28 cellular contexts compared by ENCODE assay signal in genomic region chr17:35877345-35878029, GRCh38. TPM values are rescaled to one million over a fixed set of nuclear protein-coding genes. Genes with fewer than 3 reads are reported as not detected.
DNase-seq lines count a peak whose midpoint lies in the region; ATAC-seq, FAIRE-seq and TF ChIP-seq lines count a peak whose summit lies in the region.
"Had no signal": no experiment of that assay in that cellular context is flagged by ENCODE, and none has a peak within 500 bp of the region (broad histone marks: within the 10 kb centered on the region; RNA-seq: fewer than 3 reads in every experiment).

No MANE protein-coding gene starts in this region.

- H3K9ac ChIP-seq in K562 (ENCODE audit: insufficient read depth in 1 of 2, low read depth in 2 of 2, low read length in 2 of 2), result no peak overlapping the region

- peak overlapping the region; percentile 27 for H3K4me3 Mint-ChIP-seq in stimulated activated naive CD8-positive, alpha-beta T cell treated with anti-CD3 and anti-CD28 coated beads, Interleukin-15, Interleukin-2, amounts not matched to agents 100 ng/mL and 50 ng/mL, for 24 hours
- peak overlapping the region; percentile 59 to 87 (median 85) for H3K4me3 Mint-ChIP-seq in T-cell
- H3K4me3 Mint-ChIP-seq: nephron progenitor cell had no signal

- in situ Hi-C loops in K562 (cut with MboI), result no loop called here

- no peak for ATAC-seq in stimulated activated naive CD8-positive, alpha-beta T cell treated with anti-CD3 and anti-CD28 coated beads, Interleukin-15, Interleukin-2, amounts not matched to agents 100 U/mL and 50 U/mL, for 24 hours
- ATAC-seq in T-cell (replicated peaks in 1 of 4) (no peak), K562 (no peak), HG03139 (IDR thresholded peaks at IDR 0.05; ENCODE audit: unreplicated experiment) (no peak), GM21717 (IDR thresholded peaks at IDR 0.05; ENCODE audit: unreplicated experiment) (no peak)
- ATAC-seq: activated CD4-positive, CD25-positive, alpha-beta regulatory T cell treated with anti-CD3 and anti-CD28 coated beads, Interleukin-2, amount 50 U/mL, for 24 hours; activated naive CD4-positive, alpha-beta T cell treated with anti-CD3 and anti-CD28 coated beads, Interleukin-2, amount 50 U/mL, for 72 hours; gastroesophageal sphincter; HCT116; mucosa of descending colon had no signal

- H3K27me3 ChIP-seq in K562 (ENCODE audit: control insufficient read depth in 2 of 2, insufficient read depth in 2 of 2, low read length in 2 of 2), result no peaks in the 10 kb centered on the region
- H3K27me3 ChIP-seq: ascending aorta, gastroesophageal sphincter, transverse colon had no signal

- H3K4me2 ChIP-seq in K562 (ENCODE audit: insufficient read depth, low read length), result no peak overlapping the region

- no peaks in the 10 kb centered on the region for H3K79me2 ChIP-seq in K562 (ENCODE audit: control insufficient read depth, insufficient read depth, low read length)

- H3K9me3 Mint-ChIP-seq in stimulated activated naive CD8-positive, alpha-beta T cell treated with anti-CD3 and anti-CD28 coated beads, Interleukin-15, Interleukin-2, amounts not matched to agents 100 ng/mL and 50 ng/mL, for 24 hours, result no peaks in the 10 kb centered on the region
- no peaks in the 10 kb centered on the region for H3K9me3 Mint-ChIP-seq in T-cell
- H3K9me3 Mint-ChIP-seq: activated naive CD4-positive, alpha-beta T cell treated with anti-CD3 and anti-CD28 coated beads, Interleukin-2, amount 50 U/mL, for 72 hours; nephron progenitor cell had no signal

- FAIRE-seq in K562 (lab: Jason Lieb, UNC), result no peak
- FAIRE-seq: colon, G401.6 had no signal

- H3K27ac Mint-ChIP-seq in stimulated activated naive CD8-positive, alpha-beta T cell treated with anti-CD3 and anti-CD28 coated beads, Interleukin-15, Interleukin-2, amounts not matched to agents 100 ng/mL and 50 ng/mL, for 24 hours, result peak overlapping the region; percentile 46
- H3K27ac Mint-ChIP-seq in T-cell, result peak overlapping the region; percentile 53 to 68
- H3K27ac Mint-ChIP-seq: nephron progenitor cell had no signal

- TF ChIP-seq RAD21 in K562 (CRISPR knock-in tag; conservative IDR thresholded peaks at IDR 0.05 in 1 of 2, IDR thresholded peaks at IDR 0.05 in 1 of 2), result no peak

- POLR2A ChIA-PET in T-cell (lab: Charles Lee) (interaction anchor here in 1 of 2 donors (0.6 kb wide), 1 partner anchor 1502 kb away, joined by 3 read pairs; no protein-coding TSS in a partner anchor), K562 (lab: Yijun Ruan, JAX) (interaction anchor here (0.6 to 2.2 kb wide), 4 partner anchors 11 to 128 kb away, joined by 3 to 7 read pairs (median 3); no protein-coding TSS in a partner anchor)

- no peaks in the 10 kb centered on the region for H3K27me3 Mint-ChIP-seq in stimulated activated naive CD8-positive, alpha-beta T cell treated with anti-CD3 and anti-CD28 coated beads, Interleukin-15, Interleukin-2, amounts not matched to agents 100 ng/mL and 50 ng/mL, for 24 hours
- H3K27me3 Mint-ChIP-seq in T-cell, result no peaks in the 10 kb centered on the region

- H3K36me3 ChIP-seq in K562 (ENCODE audit: control insufficient read depth, insufficient read depth, low read length), result no peaks in the 10 kb centered on the region
- H3K36me3 ChIP-seq: ascending aorta, gastroesophageal sphincter, transverse colon had no signal

- no peak for TF ChIP-seq CTCF in K562 (IDR thresholded peaks at IDR 0.05 in 2 of 3, conservative IDR thresholded peaks at IDR 0.05 in 1 of 3; ENCODE audit: insufficient read depth in 2 of 3, low read depth in 1 of 3, low read length in 3 of 3)

- no peaks in the 10 kb centered on the region for H4K20me1 ChIP-seq in K562 (replicated peaks; ENCODE audit: control insufficient read depth, insufficient read depth, low read length)

- no peak for DNase-seq in stimulated activated naive CD8-positive, alpha-beta T cell treated with anti-CD3 and anti-CD28 coated beads, Interleukin-15, Interleukin-2, amounts not matched to agents 100 U/mL and 50 U/mL, for 24 hours
- DNase-seq in T-cell (no peak), K562 (ENCODE audit: extremely low read depth in 1 of 4, low spot score in 3 of 4) (no peak), midbrain (lab: John Stamatoyannopoulos, UW) (no peak)
- DNase-seq: C1 segment of cervical spinal cord; Calu3; DMS79; IMR-90; mucosa of descending colon; NCI-H510A; nephron progenitor cell; stimulated activated CD4-positive, alpha-beta T cell treated with anti-CD3 and anti-CD28 coated beads, Interleukin-4, amount 100 ng/mL, for 1 hour; transverse colon had no signal

- no peak for TF ChIP-seq POLR2A in K562 (conservative IDR thresholded peaks at IDR 0.05)

- CTCF ChIA-PET in T-cell (lab: Charles Lee), result interaction anchor here in 1 of 2 donors (0.7 kb wide), 1 partner anchor 195 kb away, joined by 5 read pairs; no protein-coding TSS in a partner anchor
- CTCF ChIA-PET in K562 (lab: Yijun Ruan, JAX; ENCODE audit: low intra/inter-chr PET ratio), result no interaction called here

- peaks cover 65% of the 10 kb centered on the region for H3K4me1 Mint-ChIP-seq in stimulated activated naive CD8-positive, alpha-beta T cell treated with anti-CD3 and anti-CD28 coated beads, Interleukin-15, Interleukin-2, amounts not matched to agents 100 ng/mL and 50 ng/mL, for 24 hours (ENCODE audit: low read depth)
- H3K4me1 Mint-ChIP-seq in T-cell, result peaks cover 37 to 54% (median 45%) of the 10 kb centered on the region in 3 donors

- BruUV-seq in K562 (replicated peaks; lab: Mats Ljungman, UMichigan), result no TSS peak

- no peaks in the 10 kb centered on the region for H3K9me3 ChIP-seq in K562 (replicated peaks; ENCODE audit: control insufficient read depth, insufficient read depth, low read depth, low read length)
- H3K9me3 ChIP-seq: ascending aorta, gastroesophageal sphincter, mucosa of descending colon, transverse colon had no signal

- peaks cover 4 to 17% of the 10 kb centered on the region in 2 experiments; a peak in 4 of 5 replicates for H3K4me1 ChIP-seq in K562 (replicated peaks in 1 of 2; ENCODE audit: control insufficient read depth in 2 of 2, insufficient read depth in 2 of 2, low read length in 2 of 2)
- H3K4me1 ChIP-seq: ascending aorta, gastroesophageal sphincter, transverse colon had no signal

- no peak overlapping the region for H3K27ac ChIP-seq in K562 (ENCODE audit: extremely low read depth, low read depth, low read length)
- H3K27ac ChIP-seq: ascending aorta, gastroesophageal sphincter, RWPE1, transverse colon had no signal

- no peaks in the 10 kb centered on the region for H3K9me1 ChIP-seq in K562 (ENCODE audit: control insufficient read depth, insufficient read depth, low read length)

- TF ChIP-seq EP300 in K562 (IDR thresholded peaks at IDR 0.05; ENCODE audit: low read length), result no peak

- peaks cover 6% of the 10 kb centered on the region for H3K36me3 Mint-ChIP-seq in stimulated activated naive CD8-positive, alpha-beta T cell treated with anti-CD3 and anti-CD28 coated beads, Interleukin-15, Interleukin-2, amounts not matched to agents 100 ng/mL and 50 ng/mL, for 24 hours (ENCODE audit: low read depth)
- H3K36me3 Mint-ChIP-seq in T-cell, result peaks cover 11% of the 10 kb centered on the region
- H3K36me3 Mint-ChIP-seq: activated naive CD4-positive, alpha-beta T cell treated with anti-CD3 and anti-CD28 coated beads, Interleukin-2, amount 50 U/mL, for 72 hours had no signal

- intact Hi-C loops in K562 (cut with micrococcal nuclease), result no loop called here

- H3K4me3 ChIP-seq in K562, result no peak overlapping the region
- H3K4me3 ChIP-seq: ascending aorta, gastroesophageal sphincter, mucosa of descending colon, transverse colon had no signal

- H2AFZ ChIP-seq in K562 (ENCODE audit: low read depth, low read length), result no peak overlapping the region

RNA-seq across cellular contexts. Expression of gene CCL5, which starts 2.7 kb away (rescaled TPM):
- 100 to 1,000 TPM; 124 to 557 (median 298) TPM for total RNA-seq in T-cell
- 0.37 TPM in 1 of 2 replicates, not detected in the other for total RNA-seq in K562 (2011; cell fraction: chromatin; rRNA removed; ENCODE audit: low replicate concordance)
- not detected in 2 replicates for total RNA-seq in K562 (2011; cell fraction: nucleolus; rRNA removed)
- 0.29 TPM in 1 of 2 replicates, not detected in the other for total RNA-seq in K562 (2011; cell fraction: nucleoplasm; rRNA removed)
- 0.08 and 0.18 TPM in 2 replicates for total RNA-seq in K562 (2014; rRNA removed)
- 0.16 TPM in 1 of 2 replicates, not detected in the other for total RNA-seq in K562 (2014; rRNA removed; fragmentation: Illumina TruSeq; extraction: Trizol)
- total RNA-seq in K562 (2015; rRNA removed; fragmentation: Illumina TruSeq; extraction: Trizol), result 0.18 and 0.23 TPM in 2 replicates
- total RNA-seq in K562 (2021), result 0.56 and 0.58 TPM in 2 replicates
- 0.08 and 0.53 TPM in 2 replicates for polyA plus RNA-seq in K562 (2011; rRNA removed)
- 0.72 TPM in 1 of 2 replicates, not detected in the other for polyA plus RNA-seq in K562 (2011; cell fraction: cytosol; rRNA removed)
- not detected in 2 replicates for polyA plus RNA-seq in K562 (2011; cell fraction: nucleus; rRNA removed)
- polyA plus RNA-seq in K562 (2012), result 0.30 and 0.65 TPM in 2 replicates
- polyA plus RNA-seq in K562 (2014; fragmentation: Illumina TruSeq; extraction: Trizol), result 0.43 TPM in 2 replicates
- under 1 TPM; 0.46 to 0.59 TPM for polyA plus RNA-seq in K562 (2014; fragmentation: Nextera tagmentation; extraction: Ambion mirVana)
- 0.30 and 0.49 TPM in 2 replicates for polyA plus RNA-seq in K562 (2014; rRNA removed)
- not detected in 2 replicates for polyA minus RNA-seq in K562 (2011; rRNA and poly(A)+ RNA removed)
- 0.86 TPM in 1 of 2 replicates, not detected in the other for polyA minus RNA-seq in K562 (2011; cell fraction: cytosol; rRNA and poly(A)+ RNA removed)
- not detected in 2 replicates for polyA minus RNA-seq in K562 (2011; cell fraction: nucleus; rRNA and poly(A)+ RNA removed)
- total RNA-seq: IMR-90, osteocyte had no signal
- polyA plus RNA-seq: IMR-90 had no signal

RNA-seq across cellular contexts. Expression of gene HEATR9, which starts 8.8 kb away (rescaled TPM):
- total RNA-seq in T-cell, result 1 to 10 TPM in 4 of 5 donors, under 1 TPM in 1; 0.90 to 4.1 (median 1.5) TPM
- not detected in 2 replicates for total RNA-seq in K562 (2011; cell fraction: chromatin; rRNA removed; ENCODE audit: low replicate concordance)
- not detected in 2 replicates for total RNA-seq in K562 (2011; cell fraction: nucleolus; rRNA removed)
- not detected in 2 replicates for total RNA-seq in K562 (2011; cell fraction: nucleoplasm; rRNA removed)
- total RNA-seq in K562 (2014; rRNA removed), result not detected in 2 replicates
- not detected in 2 replicates for total RNA-seq in K562 (2014; rRNA removed; fragmentation: Illumina TruSeq; extraction: Trizol)
- total RNA-seq in K562 (2015; rRNA removed; fragmentation: Illumina TruSeq; extraction: Trizol), result not detected in 2 replicates
- not detected in 2 replicates for total RNA-seq in K562 (2021)
- not detected in 2 replicates for polyA plus RNA-seq in K562 (2011; rRNA removed)
- not detected in 2 replicates for polyA plus RNA-seq in K562 (2011; cell fraction: cytosol; rRNA removed)
- not detected in 2 replicates for polyA plus RNA-seq in K562 (2011; cell fraction: nucleus; rRNA removed)
- polyA plus RNA-seq in K562 (2012), result not detected in 2 replicates
- polyA plus RNA-seq in K562 (2014; fragmentation: Illumina TruSeq; extraction: Trizol), result not detected in 2 replicates
- not detected for polyA plus RNA-seq in K562 (2014; fragmentation: Nextera tagmentation; extraction: Ambion mirVana)
- polyA plus RNA-seq in K562 (2014; rRNA removed), result not detected in 2 replicates
- not detected in 2 replicates for polyA minus RNA-seq in K562 (2011; rRNA and poly(A)+ RNA removed)
- not detected in 2 replicates for polyA minus RNA-seq in K562 (2011; cell fraction: cytosol; rRNA and poly(A)+ RNA removed)
- polyA minus RNA-seq in K562 (2011; cell fraction: nucleus; rRNA and poly(A)+ RNA removed), result not detected in 2 replicates
- total RNA-seq: activated naive CD4-positive, alpha-beta T cell treated with anti-CD3 and anti-CD28 coated beads, Interleukin-2, amount 50 U/mL, for 72 hours; ascending aorta; Calu3; IMR-90; lung microvascular endothelial cell; mucosa of descending colon; osteocyte; SK-MEL-5; subcutaneous adipose tissue; transverse colon had no signal
- polyA plus RNA-seq: IMR-90 had no signal

RNA-seq across cellular contexts. Expression of gene RDM1, which starts 53.1 kb away (rescaled TPM):
- total RNA-seq in T-cell (1 to 10 TPM in 2 of 5 donors, under 1 TPM in 3; 0.40 to 1.5 (median 0.83) TPM), K562 (2014; rRNA removed) (2.5 and 3.9 TPM in 2 replicates), K562 (2014; rRNA removed; fragmentation: Illumina TruSeq; extraction: Trizol) (4.8 and 5.6 TPM in 2 replicates), K562 (2015; rRNA removed; fragmentation: Illumina TruSeq; extraction: Trizol) (2.9 and 3.0 TPM in 2 replicates), K562 (2021) (5.0 and 5.7 TPM in 2 replicates)
- 9.4 and 10.6 TPM in 2 replicates for total RNA-seq in K562 (2011; cell fraction: chromatin; rRNA removed; ENCODE audit: low replicate concordance)
- total RNA-seq in K562 (2011; cell fraction: nucleolus; rRNA removed), result 5.8 and 9.9 TPM in 2 replicates
- 9.5 and 10.0 TPM in 2 replicates for total RNA-seq in K562 (2011; cell fraction: nucleoplasm; rRNA removed)
- polyA plus RNA-seq in K562 (2011; rRNA removed) (8.3 and 9.6 TPM in 2 replicates), K562 (2014; fragmentation: Illumina TruSeq; extraction: Trizol) (5.4 and 7.0 TPM in 2 replicates), K562 (2014; fragmentation: Nextera tagmentation; extraction: Ambion mirVana) (10 to 100 TPM in 1 of 2 experiments, 1 to 10 TPM in 1; 8.5 to 11.2 TPM), K562 (2014; rRNA removed) (6.1 and 6.5 TPM in 2 replicates)
- polyA plus RNA-seq in K562 (2011; cell fraction: cytosol; rRNA removed), result 5.7 and 6.5 TPM in 2 replicates
- 19.5 and 20.6 TPM in 2 replicates for polyA plus RNA-seq in K562 (2011; cell fraction: nucleus; rRNA removed)
- 7.0 and 12.5 TPM in 2 replicates for polyA plus RNA-seq in K562 (2012)
- polyA minus RNA-seq in K562 (2011; rRNA and poly(A)+ RNA removed), result 4.0 TPM in 2 replicates
- polyA minus RNA-seq in K562 (2011; cell fraction: cytosol; rRNA and poly(A)+ RNA removed), result 2.5 and 3.3 TPM in 2 replicates
- 3.3 and 3.9 TPM in 2 replicates for polyA minus RNA-seq in K562 (2011; cell fraction: nucleus; rRNA and poly(A)+ RNA removed)
- total RNA-seq: ascending aorta, lung microvascular endothelial cell, subcutaneous adipose tissue had no signal
- polyA plus RNA-seq: IMR-90 had no signal

Comparison
In these comparisons a context has a peak if more than half of its experiments do, and no peak if none do; other contexts are left out.
1. RNA of gene CCL5, which starts 2.7 kb away (total RNA-seq): 124 to 557 TPM in T-cell; 0.08 to 0.58 TPM in K562; every median in the first group is over 10 times any median in the second.